9 cellular contexts compared by ENCODE assay signal in the genomic region with DNA sequence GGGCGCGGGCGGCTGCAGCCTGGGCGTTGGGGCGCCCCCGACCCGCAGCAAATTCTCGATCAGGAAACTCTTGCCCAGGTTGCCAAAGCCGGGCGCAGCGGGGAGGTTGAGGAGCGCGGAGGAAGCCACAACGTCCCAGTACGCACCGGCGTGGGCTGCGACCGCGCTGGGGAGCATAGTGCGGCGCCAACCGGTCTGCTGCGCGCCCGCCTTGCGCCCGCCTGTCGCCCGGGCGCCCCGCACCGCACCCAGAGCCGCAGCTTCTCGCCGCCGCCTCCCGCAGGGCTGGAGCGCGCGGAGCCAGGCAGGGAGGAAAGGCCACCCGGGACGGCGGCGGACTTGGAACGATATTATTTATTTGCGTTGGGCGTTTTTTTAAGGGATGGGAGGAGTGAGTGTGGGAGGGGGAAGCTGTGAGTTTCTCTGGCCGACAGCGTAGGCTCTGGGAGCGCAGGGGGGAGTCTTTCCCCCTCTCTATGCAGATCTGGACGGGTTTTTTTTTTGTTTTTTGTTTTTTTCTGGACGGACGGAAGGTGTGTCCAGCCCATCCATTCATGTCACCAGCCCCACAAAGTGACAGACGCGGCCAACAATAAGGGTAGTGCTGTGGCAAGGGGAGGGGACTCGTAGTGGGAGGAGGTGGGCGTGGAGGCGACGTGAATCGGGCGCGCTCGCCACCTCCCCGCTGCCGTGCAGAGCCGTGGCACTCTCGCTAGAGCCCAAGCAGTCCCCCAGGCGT. TPM values are rescaled to one million over a fixed set of nuclear protein-coding genes. Genes with fewer than 3 reads are reported as not detected.
DNase-seq lines count a peak whose midpoint lies in the region; ATAC-seq and TF ChIP-seq lines count a peak whose summit lies in the region.
"Had no signal": no experiment of that assay in that cellular context is flagged by ENCODE, and none has a peak within 500 bp of the region (broad histone marks: within the 10 kb centered on the region; RNA-seq: fewer than 3 reads in every experiment).

A gene (minus strand): TSS at position 349 of the 739 bp plus-strand sequence. CDS start 172 bp downstream, at position 177.

- no peaks in the 10 kb centered on the region for H3K79me2 ChIP-seq in trophoblast cell (ENCODE audit: control insufficient read depth, insufficient read depth, low read length, poor library complexity)

- no peak within 1 kb of the TSS for H3K4me3 Mint-ChIP-seq in activated CD4-positive, alpha-beta memory T cell treated with anti-CD3 and anti-CD28 coated beads, Interleukin-2, amount 10 ng/mL, durations not matched to agents 7 days and 5 days

- H3K4me1 ChIP-seq in RWPE2 (ENCODE audit: insufficient read depth, poor library complexity, severe bottlenecking) (no peaks in the 10 kb centered on the region), foreskin keratinocyte (no peaks in the 10 kb centered on the region), trophoblast cell (ENCODE audit: control insufficient read depth in 1 of 2, insufficient read depth in 2 of 2, low read length in 2 of 2) (peaks cover 10% of the 10 kb centered on the region in 2 experiments)

- POLR2A ChIA-PET in activated CD4-positive, alpha-beta memory T cell treated with anti-CD3 and anti-CD28 coated beads, Interleukin-2, amount 10 ng/mL, durations not matched to agents 7 days and 5 days (lab: Charles Lee): no interaction called here

- ATAC-seq in RWPE2 (ENCODE audit: low read depth) (peak; percentile 27; the same call in 1 of the 3 replicates), foreskin keratinocyte (peak; percentile 58), GM21786 (IDR thresholded peaks at IDR 0.05; ENCODE audit: unreplicated experiment) (no peak), HG02623 (IDR thresholded peaks at IDR 0.05; ENCODE audit: unreplicated experiment) (no peak)
- ATAC-seq: GM12878 had no signal

- H3K9ac ChIP-seq in trophoblast cell (ENCODE audit: low read length): peak within 1 kb of the TSS; percentile 52

- no peak within 1 kb of the TSS for H2BK120ac ChIP-seq in trophoblast cell (ENCODE audit: insufficient read depth, low read length, poor library complexity)

- WGBS in trophoblast cell (ENCODE audit: extremely low coverage, insufficient coverage, insufficient read length): no CpG with 5 or more reads among the region's 69 CpGs

- peak; percentile 50 for DNase-seq in DMS53 treated with DMSO at 0.1 percent for 48 hours (lab: John Stamatoyannopoulos, UW; ENCODE audit: unreplicated experiment)
- no peak for DNase-seq in RWPE2 (ENCODE audit: low spot score)
- no peak for DNase-seq in foreskin keratinocyte
- no peak for DNase-seq in trophoblast cell
- no peak for DNase-seq in activated CD4-positive, alpha-beta memory T cell treated with anti-CD3 and anti-CD28 coated beads, Interleukin-2, amount 10 ng/mL, durations not matched to agents 7 days and 5 days
- no peak for DNase-seq in SIG-M5 treated with dmso at 0.1 percent for 504 hours (lab: John Stamatoyannopoulos, UW; ENCODE audit: unreplicated experiment)

- H2BK12ac ChIP-seq in trophoblast cell (ENCODE audit: low read length): no peak within 1 kb of the TSS

- H3K4me3 ChIP-seq in RWPE2 (ENCODE audit: severe bottlenecking) (no peak within 1 kb of the TSS), trophoblast cell (ENCODE audit: low read depth, low read length) (peak within 1 kb of the TSS; percentile 72)
- H3K4me3 ChIP-seq: GM12878 had no signal

- no peak within 1 kb of the TSS for H3K27ac Mint-ChIP-seq in activated CD4-positive, alpha-beta memory T cell treated with anti-CD3 and anti-CD28 coated beads, Interleukin-2, amount 10 ng/mL, durations not matched to agents 7 days and 5 days

- H3K27ac ChIP-seq in RWPE2 (ENCODE audit: poor library complexity, severe bottlenecking) (no peak within 1 kb of the TSS), foreskin keratinocyte (no peak within 1 kb of the TSS), trophoblast cell (ENCODE audit: low read depth, low read length) (no peak within 1 kb of the TSS)

- TF ChIP-seq CTCF in RWPE2 (IDR thresholded peaks at IDR 0.05; ENCODE audit: poor library complexity, severe bottlenecking) (no peak), foreskin keratinocyte (conservative IDR thresholded peaks at IDR 0.05) (no peak)

- H3K27me3 Mint-ChIP-seq in activated CD4-positive, alpha-beta memory T cell treated with anti-CD3 and anti-CD28 coated beads, Interleukin-2, amount 10 ng/mL, durations not matched to agents 7 days and 5 days: peaks cover 51% of the 10 kb centered on the region

- H2AK5ac ChIP-seq in trophoblast cell (ENCODE audit: low read length): no peak within 1 kb of the TSS

- no peaks in the 10 kb centered on the region for H3K9me3 Mint-ChIP-seq in activated CD4-positive, alpha-beta memory T cell treated with anti-CD3 and anti-CD28 coated beads, Interleukin-2, amount 10 ng/mL, durations not matched to agents 7 days and 5 days

- peak within 1 kb of the TSS; percentile 100 for H3K4me2 ChIP-seq in trophoblast cell (ENCODE audit: low read length)

- H3K23ac ChIP-seq in trophoblast cell (ENCODE audit: low read length): no peak within 1 kb of the TSS

- no peak within 1 kb of the TSS for H3K14ac ChIP-seq in trophoblast cell (ENCODE audit: low read length)

- H3K36me3 ChIP-seq in RWPE2 (ENCODE audit: low read depth) (no peaks in the 10 kb centered on the region), trophoblast cell (ENCODE audit: control insufficient read depth in 1 of 2, insufficient read depth in 2 of 2, low read length in 2 of 2) (no peaks in the 10 kb centered on the region)

- H3K9me3 ChIP-seq in RWPE2 (ENCODE audit: severe bottlenecking) (peaks cover 2% of the 10 kb centered on the region), trophoblast cell (ENCODE audit: insufficient read depth, low read depth, low read length) (peaks cover 2% of the 10 kb centered on the region)

- H3K18ac ChIP-seq in trophoblast cell (ENCODE audit: low read length): no peak within 1 kb of the TSS

- H3K36me3 Mint-ChIP-seq in activated CD4-positive, alpha-beta memory T cell treated with anti-CD3 and anti-CD28 coated beads, Interleukin-2, amount 10 ng/mL, durations not matched to agents 7 days and 5 days (ENCODE audit: low read depth): no peaks in the 10 kb centered on the region

- CTCF ChIA-PET in activated CD4-positive, alpha-beta memory T cell treated with anti-CD3 and anti-CD28 coated beads, Interleukin-2, amount 10 ng/mL, durations not matched to agents 7 days and 5 days (lab: Charles Lee): no interaction called here

- no peak within 1 kb of the TSS for H3K4ac ChIP-seq in trophoblast cell (ENCODE audit: low read depth, low read length)

- no peak within 1 kb of the TSS for H4K91ac ChIP-seq in trophoblast cell (ENCODE audit: low read depth, low read length)

- H2BK5ac ChIP-seq in trophoblast cell (ENCODE audit: low read depth, low read length, poor library complexity): no peak within 1 kb of the TSS

- H3K79me1 ChIP-seq in trophoblast cell (ENCODE audit: low read length): no peaks in the 10 kb centered on the region

- H4K8ac ChIP-seq in trophoblast cell (ENCODE audit: low read depth, low read length): no peak within 1 kb of the TSS

- H2AFZ ChIP-seq in trophoblast cell (ENCODE audit: insufficient read depth, low read length, poor library complexity): no peak within 1 kb of the TSS

- H4K12ac ChIP-seq in trophoblast cell (ENCODE audit: low read depth, low read length): no peak within 1 kb of the TSS

- H3K27me3 ChIP-seq in RWPE2 (ENCODE audit: insufficient read depth, poor library complexity, severe bottlenecking) (peaks cover 84% of the 10 kb centered on the region), foreskin keratinocyte (peaks cover 84% of the 10 kb centered on the region), trophoblast cell (ENCODE audit: insufficient read depth, low read length) (peaks cover 20% of the 10 kb centered on the region)

- no peaks in the 10 kb centered on the region for H3K4me1 Mint-ChIP-seq in activated CD4-positive, alpha-beta memory T cell treated with anti-CD3 and anti-CD28 coated beads, Interleukin-2, amount 10 ng/mL, durations not matched to agents 7 days and 5 days

RNA-seq across cellular contexts. Expression of the gene that starts here (rescaled TPM):
- not detected in 2 replicates for total RNA-seq in foreskin keratinocyte
- not detected in 2 replicates for polyA plus RNA-seq in foreskin keratinocyte
- polyA plus RNA-seq in trophoblast cell (2013): not detected in 2 replicates
- not detected for total RNA-seq in activated CD4-positive, alpha-beta memory T cell treated with anti-CD3 and anti-CD28 coated beads, Interleukin-2, amount 10 ng/mL, durations not matched to agents 7 days and 5 days
- total RNA-seq: GM12878 had no signal
- polyA plus RNA-seq: GM12878 had no signal

Comparison
In these comparisons a context has a peak if more than half of its experiments do, and no peak if none do; other contexts are left out.
1. Peak in ATAC-seq in foreskin keratinocyte; RNA of the gene not detected or under 1 TPM.